In the genomic region with DNA sequence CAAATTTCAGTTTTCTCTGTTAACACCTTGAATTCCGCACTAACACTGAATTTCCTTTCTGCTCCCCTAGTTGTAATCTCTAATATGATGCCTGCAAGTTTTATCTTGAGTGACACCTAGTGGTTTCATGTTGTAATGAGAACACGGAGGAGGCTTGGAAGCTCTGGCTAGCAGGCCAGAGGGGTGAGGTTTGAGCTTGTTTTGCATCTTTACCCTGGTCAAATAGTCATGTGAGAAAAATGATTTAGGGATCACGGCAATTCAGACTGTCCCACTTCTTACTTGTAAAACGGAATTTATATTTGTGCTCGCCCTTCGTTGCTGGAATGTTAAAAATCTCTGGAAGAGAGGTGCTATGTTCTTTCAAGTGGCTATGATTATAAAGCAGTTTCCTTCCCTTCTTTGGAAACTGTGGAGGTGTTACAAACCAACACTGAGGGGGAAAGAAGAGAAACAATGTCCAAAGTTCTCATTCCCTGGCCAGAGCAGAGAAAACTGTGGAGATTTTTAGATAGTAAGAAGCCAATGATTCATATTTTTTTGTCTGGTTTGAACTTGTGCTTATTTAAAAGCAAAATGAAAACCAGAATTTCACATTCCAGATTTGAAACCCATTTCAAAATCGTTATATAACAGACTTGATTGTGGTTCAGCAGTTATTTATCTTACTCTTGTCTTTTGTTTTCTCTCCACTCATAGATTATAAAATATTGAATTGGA, we compare ENCODE assay signal across 8 cellular contexts.
A peak's percentile ranks its signal among the peaks of the same experiment; 100 is the strongest.
DNase-seq lines count a peak whose midpoint lies in the region; ATAC-seq and TF ChIP-seq lines count a peak whose summit lies in the region.

No MANE protein-coding gene starts in this region.

- peak; percentile 13 for DNase-seq in activated CD4-positive, alpha-beta T cell treated with anti-CD3 and anti-CD28 coated beads for 48 hours
- no peak for DNase-seq in activated CD4-positive, alpha-beta T cell treated with anti-CD3 and anti-CD28 coated beads for 1 hour
- DNase-seq in NCI-H526 (lab: John Stamatoyannopoulos, UW) (peak; percentile 84 to 90), brain microvascular endothelial cell (peak; percentile 77), inferior parietal cortex (ENCODE audit: extremely low spot score) (peak; percentile 85)
- DNase-seq in stimulated activated CD8-positive, alpha-beta memory T cell treated with anti-CD3 and anti-CD28 coated beads, Interleukin-4, amount 100 ng/mL, for 48 hours = peak; percentile 27

- no peaks in the 10 kb centered on the region for H3K27me3 ChIP-seq in brain microvascular endothelial cell (replicated peaks)

- TF ChIP-seq CTCF in brain microvascular endothelial cell (IDR thresholded peaks at IDR 0.05; ENCODE audit: low read depth, low read length, missing control alignments) = peak; percentile 73

- peak; percentile 98 for ATAC-seq in GM21367 (IDR thresholded peaks at IDR 0.05; ENCODE audit: unreplicated experiment)
- peak; percentile 86 for ATAC-seq in HG03558 (IDR thresholded peaks at IDR 0.05; ENCODE audit: extremely low read depth, unreplicated experiment)

- H3K4me3 ChIP-seq in brain microvascular endothelial cell (ENCODE audit: low read depth, low read length) = peak overlapping the region; percentile 22

- H3K36me3 ChIP-seq in brain microvascular endothelial cell (replicated peaks) = no peaks in the 10 kb centered on the region

- H3K27ac ChIP-seq in brain microvascular endothelial cell = peak overlapping the region; percentile 66

- in situ Hi-C loops in brain microvascular endothelial cell (cut with HindIII; ENCODE audit: low pct_ligation_motif_present, low sequenced_read_pairs) = no loop called here
